In genomic region chr22:36379593-36380361, GRCh38 we compare ENCODE assay signal across 8 cellular contexts. TPM values are rescaled to one million over a fixed set of nuclear protein-coding genes. Genes with fewer than 3 reads are reported as not detected.
A peak's percentile ranks its signal among the peaks of the same experiment; 100 is the strongest.
DNase-seq lines count a peak whose midpoint lies in the region; ATAC-seq and TF ChIP-seq lines count a peak whose summit lies in the region.

No MANE protein-coding gene starts in this region.

- H3K4me3 ChIP-seq in GM23338, result no peak overlapping the region

- no peak overlapping the region for H3K4me3 Mint-ChIP-seq in GM23338
- peak overlapping the region; percentile 75 for H3K4me3 Mint-ChIP-seq in activated CD4-positive, alpha-beta memory T cell treated with anti-CD3 and anti-CD28 coated beads, Interleukin-2, amount 10 ng/mL, durations not matched to agents 7 days and 5 days

- TF ChIP-seq CTCF in GM23338 (conservative IDR thresholded peaks at IDR 0.05; ENCODE audit: low read depth in 2 of 2), result no peak
- no peak for TF ChIP-seq CTCF in foreskin keratinocyte (conservative IDR thresholded peaks at IDR 0.05)

- ATAC-seq in GM23338, result peak; percentile 63
- peak; percentile 32 for ATAC-seq in foreskin keratinocyte
- peak; percentile 29 for ATAC-seq in stimulated activated naive CD8-positive, alpha-beta T cell treated with anti-CD3 and anti-CD28 coated beads, Interleukin-15, Interleukin-2, amounts not matched to agents 100 U/mL and 50 U/mL, for 24 hours
- no peak for ATAC-seq in GM19351 (IDR thresholded peaks at IDR 0.05; ENCODE audit: unreplicated experiment)

- peak overlapping the region; percentile 41; the same call in 1 of the 2 replicates for H3K4me2 ChIP-seq in GM23338

- DNase-seq in GM23338 (ENCODE audit: low spot score) (no peak), foreskin keratinocyte (peak in 1 of 2 donors; percentile 53), NCI-H2029 treated with DMSO at 0.1 percent for 48 hours (lab: John Stamatoyannopoulos, UW) (no peak), NCI-H187 treated with DMSO at 0.1 percent for 48 hours (lab: John Stamatoyannopoulos, UW) (no peak), KG1 (lab: John Stamatoyannopoulos, UW) (no peak)
- peak; percentile 72 for DNase-seq in activated CD4-positive, alpha-beta memory T cell treated with anti-CD3 and anti-CD28 coated beads, Interleukin-2, amount 10 ng/mL, durations not matched to agents 7 days and 5 days
- DNase-seq in stimulated activated naive CD8-positive, alpha-beta T cell treated with anti-CD3 and anti-CD28 coated beads, Interleukin-15, Interleukin-2, amounts not matched to agents 100 U/mL and 50 U/mL, for 24 hours, result no peak

- H3K27me3 ChIP-seq in GM23338 (ENCODE audit: insufficient read depth) (no peaks in the 10 kb centered on the region), foreskin keratinocyte (no peaks in the 10 kb centered on the region)

- H3K27ac Mint-ChIP-seq in GM23338, result no peak overlapping the region
- H3K27ac Mint-ChIP-seq in activated CD4-positive, alpha-beta memory T cell treated with anti-CD3 and anti-CD28 coated beads, Interleukin-2, amount 10 ng/mL, durations not matched to agents 7 days and 5 days, result peak overlapping the region; percentile 98

- no peak overlapping the region for H2AFZ ChIP-seq in GM23338

- H3K27me3 Mint-ChIP-seq in GM23338 (ENCODE audit: insufficient read depth, low read depth, poor library complexity), result peaks cover 14% of the 10 kb centered on the region
- H3K27me3 Mint-ChIP-seq in activated CD4-positive, alpha-beta memory T cell treated with anti-CD3 and anti-CD28 coated beads, Interleukin-2, amount 10 ng/mL, durations not matched to agents 7 days and 5 days, result no peaks in the 10 kb centered on the region

- peaks cover 43% of the 10 kb centered on the region for H3K36me3 Mint-ChIP-seq in GM23338 (ENCODE audit: low read depth)
- peaks cover 80% of the 10 kb centered on the region for H3K36me3 Mint-ChIP-seq in activated CD4-positive, alpha-beta memory T cell treated with anti-CD3 and anti-CD28 coated beads, Interleukin-2, amount 10 ng/mL, durations not matched to agents 7 days and 5 days (ENCODE audit: low read depth)

- POLR2A ChIA-PET in activated CD4-positive, alpha-beta memory T cell treated with anti-CD3 and anti-CD28 coated beads, Interleukin-2, amount 10 ng/mL, durations not matched to agents 7 days and 5 days (lab: Charles Lee), result interaction anchor here (0.9 to 14.4 kb wide), 12 partner anchors 7 to 731 kb away, joined by 3 to 262 read pairs (median 8); partner anchors contain the start of genes APOL6, MYH9 and TXN2

- CTCF ChIA-PET in activated CD4-positive, alpha-beta memory T cell treated with anti-CD3 and anti-CD28 coated beads, Interleukin-2, amount 10 ng/mL, durations not matched to agents 7 days and 5 days (lab: Charles Lee), result interaction anchor here (1.2 to 5.4 kb wide), 8 partner anchors 8 to 107 kb away, joined by 4 to 31 read pairs (median 9); partner anchors contain the start of gene MYH9

- H4K20me1 ChIP-seq in GM23338 (replicated peaks; ENCODE audit: insufficient read depth), result peaks cover 65% of the 10 kb centered on the region

- H3K9me3 Mint-ChIP-seq in GM23338, result no peaks in the 10 kb centered on the region
- H3K9me3 Mint-ChIP-seq in activated CD4-positive, alpha-beta memory T cell treated with anti-CD3 and anti-CD28 coated beads, Interleukin-2, amount 10 ng/mL, durations not matched to agents 7 days and 5 days, result no peaks in the 10 kb centered on the region

- H3K27ac ChIP-seq in GM23338 (ENCODE audit: low read depth) (peak overlapping the region; percentile 80), foreskin keratinocyte (peak overlapping the region; percentile 41)

- peaks cover 40% of the 10 kb centered on the region for H3K4me1 ChIP-seq in GM23338 (ENCODE audit: insufficient read depth)
- H3K4me1 ChIP-seq in foreskin keratinocyte, result peaks cover 60% of the 10 kb centered on the region

- H3K36me3 ChIP-seq in GM23338 (ENCODE audit: insufficient read depth), result no peaks in the 10 kb centered on the region; the same call in 1 of the 2 replicates

- peaks cover 45% of the 10 kb centered on the region for H3K4me1 Mint-ChIP-seq in GM23338
- H3K4me1 Mint-ChIP-seq in activated CD4-positive, alpha-beta memory T cell treated with anti-CD3 and anti-CD28 coated beads, Interleukin-2, amount 10 ng/mL, durations not matched to agents 7 days and 5 days, result peaks cover 96% of the 10 kb centered on the region

- H3K9me2 ChIP-seq in GM23338 (ENCODE audit: insufficient read depth), result no peaks in the 10 kb centered on the region

- H3F3A ChIP-seq in GM23338 (replicated peaks; ENCODE audit: low read depth), result 0 out of 2 replicates have a peak, but pooled peaks cover 4% of the 10 kb centered on the region

- peaks cover 100% of the 10 kb centered on the region for H3K79me2 ChIP-seq in GM23338 (replicated peaks; ENCODE audit: insufficient read depth)

TF ChIP-seq in GM23338, 12 proteins besides CTCF, POLR2A, EP300 and RAD21 (continues in another document):
- no peak for TF ChIP-seq ZNF331 (CRISPR knock-in tag; IDR thresholded peaks at IDR 0.05; ENCODE audit: low read depth)
- no peak for TF ChIP-seq ZNF462 (CRISPR knock-in tag; IDR thresholded peaks at IDR 0.05)
- TF ChIP-seq EZH2phosphoT487 (IDR thresholded peaks at IDR 0.05; ENCODE audit: unreplicated experiment), result no peak
- TF ChIP-seq ZNF114 (CRISPR knock-in tag; IDR thresholded peaks at IDR 0.05), result no peak

RNA-seq across cellular contexts. Expression of gene MYH9, which starts 8.0 kb away (rescaled TPM):
- 204 and 233 TPM in 2 replicates for total RNA-seq in GM23338 (2014; rRNA removed; shearing (Covaris generic))
- 55.4 and 58.4 TPM in 2 replicates for polyA plus RNA-seq in GM23338 (2016; fragmentation: Nextera tagmentation; extraction: Ambion mirVana)
- total RNA-seq in activated CD4-positive, alpha-beta memory T cell treated with anti-CD3 and anti-CD28 coated beads, Interleukin-2, amount 10 ng/mL, durations not matched to agents 7 days and 5 days, result 100 to 1,000 TPM; 840 to 865 TPM
- 926 and 995 TPM in 2 replicates for total RNA-seq in foreskin keratinocyte
- 295 and 315 TPM in 2 replicates for polyA plus RNA-seq in foreskin keratinocyte
